8 cellular contexts compared by ENCODE assay signal in genomic region chr19:45340232-45340898, GRCh38. TPM values are rescaled to one million over a fixed set of nuclear protein-coding genes. Genes with fewer than 3 reads are reported as not detected.
DNase-seq lines count a peak whose midpoint lies in the region; ATAC-seq and TF ChIP-seq lines count a peak whose summit lies in the region.

TSS of gene KLC3 (plus strand) at chr19:45340750. CDS start at chr19:45345542, 4,792 bp downstream.

- no peaks in the 10 kb centered on the region for H3F3A ChIP-seq in MM.1S (ENCODE audit: insufficient read depth, low read length)

- H3K27me3 ChIP-seq in BLaER1 (peaks cover 19% of the 10 kb centered on the region), MM.1S (replicated peaks; ENCODE audit: insufficient read depth, low read length) (peaks cover 20% of the 10 kb centered on the region)

- intact Hi-C loops in left cardiac atrium (cut with DNase I) = no loop called here

- no peaks in the 10 kb centered on the region for H3K9me2 ChIP-seq in MM.1S (replicated peaks; ENCODE audit: insufficient read depth, low read length)

- H3K4me1 ChIP-seq in BLaER1 (peaks cover 14% of the 10 kb centered on the region), MM.1S (ENCODE audit: low read length) (0 out of 2 replicates have a peak, but pooled peaks cover 3% of the 10 kb centered on the region)

- no peaks in the 10 kb centered on the region for H3K9me3 ChIP-seq in BLaER1
- no peaks in the 10 kb centered on the region for H3K9me3 ChIP-seq in MM.1S (replicated peaks; ENCODE audit: insufficient read depth, low read length)

- H2AFZ ChIP-seq in MM.1S (ENCODE audit: low read length) = no peak within 1 kb of the TSS

- peak within 1 kb of the TSS; percentile 86 for H3K4me2 ChIP-seq in BLaER1
- peak within 1 kb of the TSS; percentile 39; the same call in 1 of the 2 replicates for H3K4me2 ChIP-seq in MM.1S (ENCODE audit: low read depth, low read length)

- H3K4me3 ChIP-seq in BLaER1 (peak within 1 kb of the TSS; percentile 60), MM.1S (ENCODE audit: low read length) (no peak within 1 kb of the TSS; the same call in 1 of the 2 replicates)

- H3K79me2 ChIP-seq in MM.1S (ENCODE audit: low read length) = no peaks in the 10 kb centered on the region

- H3K36me3 ChIP-seq in BLaER1 (no peaks in the 10 kb centered on the region), MM.1S (replicated peaks; ENCODE audit: insufficient read depth, low read length) (no peaks in the 10 kb centered on the region)

- H3K27ac ChIP-seq in BLaER1 (no peak within 1 kb of the TSS), MM.1S (ENCODE audit: low read length) (no peak within 1 kb of the TSS)

- H3K9ac ChIP-seq in BLaER1 (peak within 1 kb of the TSS; percentile 41; the same call in 1 of the 2 replicates), MM.1S (ENCODE audit: low read length) (no peak within 1 kb of the TSS)

- H4K20me1 ChIP-seq in BLaER1 (no peaks in the 10 kb centered on the region), MM.1S (ENCODE audit: insufficient read depth, low read length) (no peaks in the 10 kb centered on the region)

- no peak for TF ChIP-seq CTCF in MM.1S (IDR thresholded peaks at IDR 0.05; ENCODE audit: low read length)

- peak; percentile 20 to 37 for ATAC-seq in left cardiac atrium
- ATAC-seq in GM18519 (IDR thresholded peaks at IDR 0.05; ENCODE audit: low FRiP score, unreplicated experiment) = no peak
- ATAC-seq in GM21381 (IDR thresholded peaks at IDR 0.05; ENCODE audit: unreplicated experiment) = no peak
- ATAC-seq in HG02759 (IDR thresholded peaks at IDR 0.05; ENCODE audit: unreplicated experiment) = no peak

- DNase-seq in MM.1S = peak; percentile 23
- peak; percentile 9 for DNase-seq in activated T-cell treated with anti-CD3 and anti-CD28 coated beads for 1 hour (ENCODE audit: low read depth)
- DNase-seq in left cardiac atrium = no peak
- peak; percentile 16 to 35 for DNase-seq in stimulated activated CD4-positive, alpha-beta T cell treated with anti-CD3 and anti-CD28 coated beads, Interleukin-1b, Interleukin-23, amount 100 ng/mL, for 4 hours (ENCODE audit: low read depth in 2 of 2)

RNA-seq across cellular contexts. Expression of gene KLC3, which starts in this region (rescaled TPM):
- total RNA-seq in left cardiac atrium = under 1 TPM; 0.21 to 0.24 TPM

Comparison
In these comparisons a context has a peak if more than half of its experiments do, and no peak if none do; other contexts are left out.
1. Peak in ATAC-seq in left cardiac atrium; RNA of the gene not detected or under 1 TPM.